ENCODE assay signal across 12 cellular contexts in the genomic region with DNA sequence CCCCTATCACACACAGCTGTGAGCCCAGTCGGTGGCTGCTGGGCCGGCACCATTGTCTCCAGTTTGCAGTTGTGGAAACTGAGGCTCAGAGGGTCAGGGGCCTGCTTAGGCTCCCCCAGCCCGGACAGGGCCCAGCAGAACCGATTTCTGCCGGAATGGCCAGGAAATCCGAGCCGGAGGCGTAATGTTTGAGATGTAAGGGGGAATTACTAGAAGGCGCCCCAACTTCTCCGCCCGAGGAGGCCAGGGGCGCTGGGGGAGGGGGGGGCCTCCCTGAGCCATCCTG. TPM values are rescaled to one million over a fixed set of nuclear protein-coding genes. Genes with fewer than 3 reads are reported as not detected.
DNase-seq lines count a peak whose midpoint lies in the region; ATAC-seq and TF ChIP-seq lines count a peak whose summit lies in the region.
"Had no signal": no experiment of that assay in that cellular context is flagged by ENCODE, and none has a peak within 500 bp of the region (broad histone marks: within the 10 kb centered on the region; RNA-seq: fewer than 3 reads in every experiment).

No MANE protein-coding gene starts in this region.

- H3K36me3 Mint-ChIP-seq in CD4-positive, alpha-beta T cell (ENCODE audit: low read depth), result peaks cover 10% of the 10 kb centered on the region
- H3K36me3 Mint-ChIP-seq in naive thymus-derived CD4-positive, alpha-beta T cell, result no peaks in the 10 kb centered on the region
- H3K36me3 Mint-ChIP-seq in nephron progenitor cell (ENCODE audit: low read depth), result no peaks in the 10 kb centered on the region

- peaks cover 4% of the 10 kb centered on the region for H3K27me3 Mint-ChIP-seq in CD4-positive, alpha-beta T cell
- peaks cover 0 to 5% (median 0%) of the 10 kb centered on the region in 5 donors for H3K27me3 Mint-ChIP-seq in naive thymus-derived CD4-positive, alpha-beta T cell
- H3K27me3 Mint-ChIP-seq in nephron progenitor cell (ENCODE audit: low read depth, poor library complexity), result peaks cover 65% of the 10 kb centered on the region

- CTCF ChIA-PET in CD4-positive, alpha-beta T cell (lab: Charles Lee), result interaction anchor here (1.1 to 4.4 kb wide), 2 partner anchors 9 to 55 kb away, joined by 3 to 52 read pairs; no protein-coding TSS in a partner anchor
- CTCF ChIA-PET in HCT116 (lab: Charles Lee), result no interaction called here
- CTCF ChIA-PET in naive thymus-derived CD4-positive, alpha-beta T cell (lab: Charles Lee), result interaction anchor here (3.2 kb wide), 1 partner anchor 54 kb away, joined by 26 read pairs; no protein-coding TSS in a partner anchor

- no peaks in the 10 kb centered on the region for H3K9me2 ChIP-seq in HCT116 (ENCODE audit: insufficient read depth)

- intact Hi-C loops in CD4-positive, alpha-beta T cell (cut with DNase I, micrococcal nuclease), result no loop called here
- intact Hi-C loops in HCT116 (cut with micrococcal nuclease), result no loop called here
- intact Hi-C loops in ascending aorta (cut with DNase I), result no loop called here
- intact Hi-C loops in naive thymus-derived CD4-positive, alpha-beta T cell (cut with micrococcal nuclease), result no loop called here

- no peak overlapping the region for H2AFZ ChIP-seq in HCT116 (ENCODE audit: low read depth, low read length, poor library complexity, severe bottlenecking)

- ATAC-seq in CD4-positive, alpha-beta T cell (ENCODE audit: poor library complexity), result no peak
- no peak for ATAC-seq in HCT116
- no peak for ATAC-seq in naive thymus-derived CD4-positive, alpha-beta T cell

- TF ChIP-seq RAD21 in HCT116 (IDR thresholded peaks at IDR 0.05; ENCODE audit: low read depth), result no peak

- RAD21 ChIA-PET in HCT116 (lab: Charles Lee; ENCODE audit: low non-redundant PET in 1 of 2, low total read pairs in 2 of 2, uncharacterized antibody in 2 of 2, unreplicated experiment in 2 of 2), result interaction anchor here in 1 of 2 experiments (0.5 kb wide), 1 partner anchor 148 kb away, joined by 3 read pairs; no protein-coding TSS in a partner anchor

- POLR2A ChIA-PET in CD4-positive, alpha-beta T cell (lab: Charles Lee), result interaction anchor here (1.2 to 3.1 kb wide), 3 partner anchors 10 to 55 kb away, joined by 4 to 40 read pairs (median 12); partner anchors contain the start of genes MED16 and RNU6-9
- POLR2A ChIA-PET in HCT116 (lab: Charles Lee), result no interaction called here
- POLR2A ChIA-PET in naive thymus-derived CD4-positive, alpha-beta T cell (lab: Charles Lee), result interaction anchor here (1.0 to 8.8 kb wide), 4 partner anchors 10 to 53 kb away, joined by 4 to 82 read pairs (median 23); partner anchors contain the start of genes MED16 and RNU6-9

- peak overlapping the region; percentile 71 for H3K9ac ChIP-seq in HCT116 (ENCODE audit: low read length)

- peaks cover 22% of the 10 kb centered on the region for H3K27me3 ChIP-seq in CD4-positive, alpha-beta T cell (ENCODE audit: control insufficient read depth, insufficient read depth, low read length)
- H3K27me3 ChIP-seq in HCT116 (ENCODE audit: insufficient read depth, low read length) (no peaks in the 10 kb centered on the region), ascending aorta (peaks cover 17% of the 10 kb centered on the region)
- no peaks in the 10 kb centered on the region for H3K27me3 ChIP-seq in naive thymus-derived CD4-positive, alpha-beta T cell (ENCODE audit: control insufficient read depth in 2 of 2, insufficient read depth in 2 of 2, low read length in 2 of 2)

- H3K4me2 ChIP-seq in HCT116 (ENCODE audit: low read length), result peak overlapping the region; percentile 98

- H3K9me3 ChIP-seq in CD4-positive, alpha-beta T cell (ENCODE audit: control insufficient read depth, low read length), result no peaks in the 10 kb centered on the region
- no peaks in the 10 kb centered on the region for H3K9me3 ChIP-seq in HCT116 (ENCODE audit: control insufficient read depth in 1 of 2, insufficient read depth in 1 of 2, low read depth in 1 of 2, low read length in 2 of 2)
- H3K9me3 ChIP-seq in ascending aorta, result no peaks in the 10 kb centered on the region
- no peaks in the 10 kb centered on the region for H3K9me3 ChIP-seq in naive thymus-derived CD4-positive, alpha-beta T cell (ENCODE audit: control insufficient read depth in 2 of 3, low read length in 3 of 3)

- H3K4me1 Mint-ChIP-seq in CD4-positive, alpha-beta T cell (ENCODE audit: low read depth), result peaks cover 21% of the 10 kb centered on the region
- H3K4me1 Mint-ChIP-seq in naive thymus-derived CD4-positive, alpha-beta T cell, result peaks cover 10 to 32% (median 25%) of the 10 kb centered on the region in 7 donors
- peaks cover 6% of the 10 kb centered on the region for H3K4me1 Mint-ChIP-seq in nephron progenitor cell

- H3K4me3 ChIP-seq in HCT116 (replicated peaks in 1 of 2; ENCODE audit: low read depth in 1 of 2, low read length in 2 of 2) (peak overlapping the region; percentile 47 to 67), ascending aorta (peak overlapping the region; percentile 43 to 59)
- peak overlapping the region; percentile 43 for H3K4me3 ChIP-seq in naive thymus-derived CD4-positive, alpha-beta T cell (ENCODE audit: low read length)
- H3K4me3 ChIP-seq: SJSA1 had no signal

- TF ChIP-seq POLR2A in HCT116 (IDR thresholded peaks at IDR 0.05; ENCODE audit: borderline replicate concordance, extremely low read depth, insufficient read depth, insufficient read length), result no peak

- no peak for DNase-seq in CD4-positive, alpha-beta T cell
- no peak for DNase-seq in HCT116 (ENCODE audit: low read depth, low spot score)
- no peak for DNase-seq in ascending aorta (ENCODE audit: low spot score in 2 of 2)
- DNase-seq in naive thymus-derived CD4-positive, alpha-beta T cell, result no peak
- no peak for DNase-seq in NCI-H69 (lab: John Stamatoyannopoulos, UW)
- DNase-seq in nephron progenitor cell, result no peak
- DNase-seq in ecto neural progenitor cell (ENCODE audit: low spot score), result no peak
- DNase-seq in DMS 273 (lab: John Stamatoyannopoulos, UW; ENCODE audit: unreplicated experiment), result no peak
- DNase-seq: activated CD4-positive, alpha-beta T cell treated with anti-CD3 and anti-CD28 coated beads, Interleukin-2, amount 50 U/mL, for 4 hours; anterior cingulate cortex had no signal

- H3K4me3 Mint-ChIP-seq in CD4-positive, alpha-beta T cell, result peak overlapping the region; percentile 89
- peak overlapping the region; percentile 62 to 91 (median 83) for H3K4me3 Mint-ChIP-seq in naive thymus-derived CD4-positive, alpha-beta T cell
- H3K4me3 Mint-ChIP-seq in nephron progenitor cell, result no peak overlapping the region

- no peak overlapping the region for H3K27ac ChIP-seq in CD4-positive, alpha-beta T cell (ENCODE audit: low read depth, low read length)
- H3K27ac ChIP-seq in HCT116 (ENCODE audit: low read depth, low read length), result peak overlapping the region; percentile 71; the same call in 1 of the 2 replicates
- no peak overlapping the region for H3K27ac ChIP-seq in ascending aorta
- no peak overlapping the region for H3K27ac ChIP-seq in naive thymus-derived CD4-positive, alpha-beta T cell (ENCODE audit: low read depth, low read length)
- H3K27ac ChIP-seq: SJSA1 had no signal

- H4K20me1 ChIP-seq in HCT116 (ENCODE audit: insufficient read depth), result no peaks in the 10 kb centered on the region

- H3K27ac Mint-ChIP-seq in CD4-positive, alpha-beta T cell, result peak overlapping the region; percentile 72
- H3K27ac Mint-ChIP-seq in naive thymus-derived CD4-positive, alpha-beta T cell, result peak overlapping the region in 5 of 9 donors; percentile 18 to 74 (median 61)
- no peak overlapping the region for H3K27ac Mint-ChIP-seq in nephron progenitor cell

- no peak for TF ChIP-seq CTCF in CD4-positive, alpha-beta T cell (IDR thresholded peaks at IDR 0.05)
- no peak for TF ChIP-seq CTCF in HCT116 (IDR thresholded peaks at IDR 0.05 in 2 of 3, conservative IDR thresholded peaks at IDR 0.05 in 1 of 3; ENCODE audit: borderline replicate concordance in 1 of 3, insufficient read depth in 1 of 3, low read depth in 2 of 3, low read length in 2 of 3)
- TF ChIP-seq CTCF in ascending aorta (IDR thresholded peaks at IDR 0.05), result no peak
- no peak for TF ChIP-seq CTCF in nephron progenitor cell (IDR thresholded peaks at IDR 0.05)

- no peaks in the 10 kb centered on the region for H3K79me2 ChIP-seq in HCT116 (ENCODE audit: insufficient read depth, low read length)

- no TSS peak for BruUV-seq in HCT116 (replicated peaks; lab: Mats Ljungman, UMichigan)

- H3K4me1 ChIP-seq in HCT116 (ENCODE audit: control insufficient read depth in 1 of 2, insufficient read depth in 2 of 2, low read length in 2 of 2), result peaks cover 6 to 32% of the 10 kb centered on the region in 2 experiments
- peaks cover 10 to 39% of the 10 kb centered on the region in 2 donors for H3K4me1 ChIP-seq in ascending aorta
- peaks cover 17% of the 10 kb centered on the region in 2 donors for H3K4me1 ChIP-seq in naive thymus-derived CD4-positive, alpha-beta T cell (ENCODE audit: control insufficient read depth in 2 of 2, insufficient read depth in 2 of 2, low read length in 2 of 2)

- H3K36me3 ChIP-seq in HCT116 (ENCODE audit: control insufficient read depth in 1 of 2, insufficient read depth in 2 of 2, low read length in 2 of 2), result no peaks in the 10 kb centered on the region
- H3K36me3 ChIP-seq in ascending aorta, result no peaks in the 10 kb centered on the region
- peaks cover 0 to 4% (median 0%) of the 10 kb centered on the region in 3 experiments for H3K36me3 ChIP-seq in naive thymus-derived CD4-positive, alpha-beta T cell (ENCODE audit: control insufficient read depth in 2 of 3, insufficient read depth in 3 of 3, low read length in 3 of 3)
- H3K36me3 ChIP-seq: SJSA1 had no signal

- no peaks in the 10 kb centered on the region for H3K9me3 Mint-ChIP-seq in CD4-positive, alpha-beta T cell
- H3K9me3 Mint-ChIP-seq in naive thymus-derived CD4-positive, alpha-beta T cell, result peaks cover 0 to 2% (median 0%) of the 10 kb centered on the region in 11 donors
- H3K9me3 Mint-ChIP-seq in nephron progenitor cell, result no peaks in the 10 kb centered on the region

RNA-seq across cellular contexts. Expression of gene KISS1R, which starts 1.0 kb away (rescaled TPM):
- 1 to 10 TPM; 1.5 to 1.6 TPM for total RNA-seq in CD4-positive, alpha-beta T cell
- total RNA-seq in HCT116 (2021; ENCODE audit: unreplicated experiment) (5.9 TPM), ascending aorta (not detected)
- 3.7 and 4.2 TPM in 2 replicates for polyA plus RNA-seq in HCT116 (2012)
- 1 to 10 TPM; 1.1 to 3.0 (median 1.7) TPM for total RNA-seq in naive thymus-derived CD4-positive, alpha-beta T cell
- under 1 TPM; 0.72 to 0.85 TPM for polyA plus RNA-seq in naive thymus-derived CD4-positive, alpha-beta T cell
- total RNA-seq: NCI-H460, SJSA1 had no signal

RNA-seq across cellular contexts. Expression of gene R3HDM4, which starts 5.1 kb away (rescaled TPM):
- 100 to 1,000 TPM; 309 to 313 TPM for total RNA-seq in CD4-positive, alpha-beta T cell
- total RNA-seq in HCT116 (2021; ENCODE audit: unreplicated experiment), result 92.3 TPM
- polyA plus RNA-seq in HCT116 (2012), result 88.5 and 90.3 TPM in 2 replicates
- 81.5 TPM for total RNA-seq in ascending aorta
- total RNA-seq in naive thymus-derived CD4-positive, alpha-beta T cell, result 100 to 1,000 TPM; 123 to 219 (median 184) TPM
- polyA plus RNA-seq in naive thymus-derived CD4-positive, alpha-beta T cell, result 100 to 1,000 TPM; 195 to 251 TPM

RNA-seq across cellular contexts. Expression of gene ARID3A, which starts 7.7 kb away (rescaled TPM):
- 1 to 10 TPM; 3.7 to 4.1 TPM for total RNA-seq in CD4-positive, alpha-beta T cell
- 21.8 TPM for total RNA-seq in HCT116 (2021; ENCODE audit: unreplicated experiment)
- polyA plus RNA-seq in HCT116 (2012), result 12.8 and 17.5 TPM in 2 replicates
- total RNA-seq in ascending aorta, result 55.3 TPM
- total RNA-seq in naive thymus-derived CD4-positive, alpha-beta T cell, result 10 to 100 TPM in 3 of 5 experiments, 1 to 10 TPM in 2; 7.1 to 33.1 (median 10.2) TPM
- polyA plus RNA-seq in naive thymus-derived CD4-positive, alpha-beta T cell, result under 1 TPM; 0.57 to 0.95 TPM

RNA-seq across cellular contexts. Expression of gene RNU6-9, which starts 24.8 kb away (rescaled TPM):
- not detected for total RNA-seq in CD4-positive, alpha-beta T cell
- total RNA-seq in HCT116 (2021; ENCODE audit: unreplicated experiment), result not detected
- not detected in 2 replicates for polyA plus RNA-seq in HCT116 (2012)
- total RNA-seq in ascending aorta, result not detected
- total RNA-seq in naive thymus-derived CD4-positive, alpha-beta T cell, result not detected
- not detected for polyA plus RNA-seq in naive thymus-derived CD4-positive, alpha-beta T cell
- total RNA-seq: NCI-H460, SJSA1 had no signal

RNA-seq across cellular contexts. Expression of gene MED16, which starts 25.1 kb away (rescaled TPM):
- 10 to 100 TPM; 25.8 to 30.1 TPM for total RNA-seq in CD4-positive, alpha-beta T cell
- total RNA-seq in HCT116 (2021; ENCODE audit: unreplicated experiment) (73.6 TPM), ascending aorta (73.2 TPM)
- polyA plus RNA-seq in HCT116 (2012), result 52.1 and 55.5 TPM in 2 replicates
- total RNA-seq in naive thymus-derived CD4-positive, alpha-beta T cell, result 10 to 100 TPM; 47.5 to 78.2 (median 67.6) TPM
- 100 to 1,000 TPM in 1 of 2 donors, 10 to 100 TPM in 1; 65.7 to 142 TPM for polyA plus RNA-seq in naive thymus-derived CD4-positive, alpha-beta T cell
